In genomic region chr6:41791306-41791705, GRCh38 we compare ENCODE assay signal across 1 cellular context.
A peak's percentile ranks its signal among the peaks of the same experiment; 100 is the strongest.
TF ChIP-seq lines count a peak whose summit lies in the region.

No MANE protein-coding gene starts in this region.

TF ChIP-seq in H1, 55 proteins besides CTCF, POLR2A, EP300 and RAD21:
- no peak for TF ChIP-seq CTBP2 (IDR thresholded peaks at IDR 0.05; ENCODE audit: borderline replicate concordance, insufficient read depth, insufficient read length, low read length)
- TF ChIP-seq TBP (IDR thresholded peaks at IDR 0.05; ENCODE audit: low read depth, low read length), result no peak
- TF ChIP-seq RXRA (IDR thresholded peaks at IDR 0.05; ENCODE audit: insufficient read depth, low read depth, low read length), result no peak
- TF ChIP-seq MAFK (IDR thresholded peaks at IDR 0.05; ENCODE audit: low read depth, low read length), result peak; percentile 56; the same call in 1 of the 2 replicates
